26 cellular contexts compared by ENCODE assay signal in genomic region chr15:29969587-29970401, GRCh38.
A peak's percentile ranks its signal among the peaks of the same experiment; 100 is the strongest.
DNase-seq lines count a peak whose midpoint lies in the region; ATAC-seq and TF ChIP-seq lines count a peak whose summit lies in the region.
"Had no signal": no experiment of that assay in that cellular context is flagged by ENCODE, and none has a peak within 500 bp of the region (broad histone marks: within the 10 kb centered on the region; RNA-seq: fewer than 3 reads in every experiment).

No MANE protein-coding gene starts in this region.

- ATAC-seq in GM19324 (IDR thresholded peaks at IDR 0.05; ENCODE audit: low FRiP score, unreplicated experiment) (no peak), omental fat pad (ENCODE audit: low FRiP score) (no peak)
- ATAC-seq: activated CD8-positive, alpha-beta T cell treated with anti-CD3 and anti-CD28 coated beads for 36 hours; activated naive CD8-positive, alpha-beta T cell treated with anti-CD3 and anti-CD28 coated beads, Interleukin-2, amount 50 U/mL, for 24 hours; stimulated activated naive B cell treated with anti-CD40 and anti-IgM and Interleukin-4, amounts not matched to agents 10 μg/mL and 1 μg/mL and 100 μg/mL, for 72 hours had no signal

- H3K27ac Mint-ChIP-seq in activated naive CD8-positive, alpha-beta T cell, result no peak overlapping the region
- no peak overlapping the region for H3K27ac Mint-ChIP-seq in activated naive CD8-positive, alpha-beta T cell treated with anti-CD3 and anti-CD28 coated beads for 36 hours
- H3K27ac Mint-ChIP-seq: activated CD8-positive, alpha-beta T cell treated with anti-CD3 and anti-CD28 coated beads for 36 hours; activated naive CD8-positive, alpha-beta T cell treated with anti-CD3 and anti-CD28 coated beads, Interleukin-2, amount 50 U/mL, for 24 hours had no signal

- H3K4me3 Mint-ChIP-seq in activated naive CD8-positive, alpha-beta T cell, result peak overlapping the region; percentile 3
- H3K4me3 Mint-ChIP-seq in activated naive CD8-positive, alpha-beta T cell treated with anti-CD3 and anti-CD28 coated beads for 36 hours, result no peak overlapping the region
- H3K4me3 Mint-ChIP-seq: activated CD8-positive, alpha-beta T cell treated with anti-CD3 and anti-CD28 coated beads for 36 hours; activated naive CD8-positive, alpha-beta T cell treated with anti-CD3 and anti-CD28 coated beads, Interleukin-2, amount 50 U/mL, for 24 hours; stimulated activated naive B cell treated with anti-CD40 and anti-IgM and Interleukin-4, amounts not matched to agents 10 μg/mL and 1 μg/mL and 100 μg/mL, for 72 hours had no signal

- no peak for DNase-seq in activated naive CD8-positive, alpha-beta T cell treated with anti-CD3 and anti-CD28 coated beads for 36 hours
- DNase-seq in globus pallidus (ENCODE audit: low spot score) (peak; percentile 84), pons (ENCODE audit: low spot score) (peak; percentile 88), SJCRH30 (no peak), omental fat pad (ENCODE audit: low spot score) (no peak)
- no peak for DNase-seq in activated naive CD4-positive, alpha-beta T cell (lab: John Stamatoyannopoulos, UW)
- DNase-seq: activated CD4-positive, CD25-positive, alpha-beta regulatory T cell treated with anti-CD3 and anti-CD28 coated beads, Interleukin-2, amount 50 U/mL, for 72 hours; activated CD8-positive, alpha-beta T cell treated with anti-CD3 and anti-CD28 coated beads for 36 hours; activated naive CD8-positive, alpha-beta T cell treated with anti-CD3 and anti-CD28 coated beads, Interleukin-2, amount 50 U/mL, for 24 hours; BE2C; Calu3; DND-41; islet precursor cell; KG1; NCI-H146; NCI-H510A; NK-92 treated with Interleukin-12 subunit alpha and Interleukin-12 subunit beta, amount 100 ng/mL, for 24 hours; stimulated activated CD4-positive, alpha-beta T cell treated with anti-CD3 and anti-CD28 coated beads, Interleukin-2, amount 100 ng/mL, for 48 hours; stimulated activated naive B cell treated with anti-CD40 and anti-IgM and Interleukin-4, amounts not matched to agents 10 μg/mL and 1 μg/mL and 100 μg/mL, for 72 hours; T-helper 1 cell; thyroid gland had no signal

- H3K4me3 ChIP-seq in SJCRH30, result no peak overlapping the region
- H3K4me3 ChIP-seq: body of pancreas, thyroid gland had no signal

- peaks cover 51% of the 10 kb centered on the region for H3K27me3 Mint-ChIP-seq in activated naive CD8-positive, alpha-beta T cell
- H3K27me3 Mint-ChIP-seq in activated naive CD8-positive, alpha-beta T cell treated with anti-CD3 and anti-CD28 coated beads for 36 hours, result peaks cover 76% of the 10 kb centered on the region

- peaks cover 5% of the 10 kb centered on the region for H3K9me3 Mint-ChIP-seq in activated naive CD8-positive, alpha-beta T cell (ENCODE audit: low read depth)
- peaks cover 5% of the 10 kb centered on the region for H3K9me3 Mint-ChIP-seq in activated naive CD8-positive, alpha-beta T cell treated with anti-CD3 and anti-CD28 coated beads for 36 hours
- H3K9me3 Mint-ChIP-seq: activated CD8-positive, alpha-beta T cell treated with anti-CD3 and anti-CD28 coated beads for 36 hours had no signal

- H3K4me1 Mint-ChIP-seq in activated naive CD8-positive, alpha-beta T cell (ENCODE audit: low read depth), result no peaks in the 10 kb centered on the region
- no peaks in the 10 kb centered on the region for H3K4me1 Mint-ChIP-seq in activated naive CD8-positive, alpha-beta T cell treated with anti-CD3 and anti-CD28 coated beads for 36 hours
- H3K4me1 Mint-ChIP-seq: stimulated activated naive B cell treated with anti-CD40 and anti-IgM and Interleukin-4, amounts not matched to agents 10 μg/mL and 1 μg/mL and 100 μg/mL, for 72 hours had no signal

- H3K36me3 ChIP-seq in SJCRH30, result no peaks in the 10 kb centered on the region
- H3K36me3 ChIP-seq: BE2C, gastroesophageal sphincter, thyroid gland had no signal

- H3K9me3 ChIP-seq in SJCRH30 (replicated peaks), result no peaks in the 10 kb centered on the region
- H3K9me3 ChIP-seq: BE2C, body of pancreas, thyroid gland had no signal

- H3K27me3 ChIP-seq in SJCRH30, result no peaks in the 10 kb centered on the region
- H3K27me3 ChIP-seq: thyroid gland had no signal

- no peaks in the 10 kb centered on the region for H3K4me1 ChIP-seq in SJCRH30
- H3K4me1 ChIP-seq: BE2C, body of pancreas had no signal

- H3K27ac ChIP-seq in SJCRH30, result no peak overlapping the region
- H3K27ac ChIP-seq: 22Rv1, body of pancreas, gastroesophageal sphincter, thyroid gland had no signal

- H3K36me3 Mint-ChIP-seq in activated naive CD8-positive, alpha-beta T cell, result no peaks in the 10 kb centered on the region
- H3K36me3 Mint-ChIP-seq in activated naive CD8-positive, alpha-beta T cell treated with anti-CD3 and anti-CD28 coated beads for 36 hours, result peaks cover 2% of the 10 kb centered on the region

- TF ChIP-seq CTCF in omental fat pad (IDR thresholded peaks at IDR 0.05), result no peak

Comparison
In these comparisons a context has a peak if more than half of its experiments do, and no peak if none do; other contexts are left out.
1. DNase-seq: peak in globus pallidus (single experiment) and pons (single experiment); none in activated naive CD8-positive, alpha-beta T cell treated with anti-CD3 and anti-CD28 coated beads for 36 hours (single experiment), activated naive CD4-positive, alpha-beta T cell (0 of 4), SJCRH30 (0 of 2) and omental fat pad (single experiment).